Comparison of ENCODE assay signal across 18 cellular contexts in the genomic region with DNA sequence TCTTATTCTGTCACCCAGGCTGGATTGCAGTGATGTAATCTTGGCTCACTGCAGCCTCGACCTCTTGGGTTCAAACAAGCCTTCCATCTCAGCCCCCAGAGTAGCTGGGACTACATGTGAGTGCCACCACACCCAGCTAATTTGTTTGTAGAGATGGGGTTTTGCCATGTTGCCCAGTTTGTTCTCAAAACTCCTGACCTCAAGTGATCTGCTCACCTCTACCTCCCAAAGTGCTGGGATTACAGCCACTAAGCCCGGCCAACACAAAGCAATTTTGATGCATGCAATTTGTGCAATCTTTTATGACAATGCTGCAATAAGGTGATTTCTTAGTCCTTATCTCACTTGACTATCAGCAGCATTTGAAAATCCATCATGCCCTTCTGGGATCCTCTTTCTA.
A peak's percentile ranks its signal among the peaks of the same experiment; 100 is the strongest.
DNase-seq lines count a peak whose midpoint lies in the region; ATAC-seq and TF ChIP-seq lines count a peak whose summit lies in the region.
"Had no signal": no experiment of that assay in that cellular context is flagged by ENCODE, and none has a peak within 500 bp of the region (broad histone marks: within the 10 kb centered on the region; RNA-seq: fewer than 3 reads in every experiment).

No MANE protein-coding gene starts in this region.

- no peak overlapping the region for H3K4me3 ChIP-seq in left ventricle myocardium inferior
- no peak overlapping the region for H3K4me3 ChIP-seq in heart left ventricle
- H3K4me3 ChIP-seq in fibroblast of the aortic adventitia (ENCODE audit: low read depth, low read length): no peak overlapping the region
- H3K4me3 ChIP-seq in hepatocyte: no peak overlapping the region
- H3K4me3 ChIP-seq: GM23338 had no signal

- no peak for TF ChIP-seq POLR2A in heart left ventricle (IDR thresholded peaks at IDR 0.05)

- no peak overlapping the region for H3K4me3 Mint-ChIP-seq in osteocyte (ENCODE audit: unreplicated experiment)
- H3K4me3 Mint-ChIP-seq: CD14-positive monocyte; CD8-positive, alpha-beta T cell; GM23338 had no signal

- 72 to 91% (median 80%) methylated on average over 2 of the region's 2 CpGs for WGBS in heart left ventricle, 4 donors
- WGBS in hepatocyte (ENCODE audit: low lambda C conversion rate, missing lambda C conversion rate): 83% methylated on average over 2 of the region's 2 CpGs

- TF ChIP-seq CTCF in left ventricle myocardium inferior (IDR thresholded peaks at IDR 0.05; ENCODE audit: borderline replicate concordance) (no peak), heart left ventricle (IDR thresholded peaks at IDR 0.05) (no peak), fibroblast of the aortic adventitia (IDR thresholded peaks at IDR 0.05; ENCODE audit: insufficient read depth, low read length) (no peak), osteocyte (IDR thresholded peaks at IDR 0.05) (no peak), hepatocyte (IDR thresholded peaks at IDR 0.05; ENCODE audit: poor library complexity) (no peak)

- H3K4me1 Mint-ChIP-seq in osteocyte (ENCODE audit: unreplicated experiment): peaks cover 68% of the 10 kb centered on the region
- H3K4me1 Mint-ChIP-seq: CD14-positive monocyte had no signal

- H3K4me2 ChIP-seq in hepatocyte: no peak overlapping the region
- H3K4me2 ChIP-seq: GM23338 had no signal

- H3K27ac ChIP-seq in left ventricle myocardium inferior (replicated peaks) (peak overlapping the region; percentile 25), heart left ventricle (no peak overlapping the region), hepatocyte (no peak overlapping the region)
- H3K27ac ChIP-seq: 22Rv1 had no signal

- peaks cover 33% of the 10 kb centered on the region for H3K4me1 ChIP-seq in left ventricle myocardium inferior
- H3K4me1 ChIP-seq in heart left ventricle: peaks cover 0 to 25% (median 8%) of the 10 kb centered on the region in 12 donors
- peaks cover 2% of the 10 kb centered on the region for H3K4me1 ChIP-seq in hepatocyte (ENCODE audit: insufficient read depth)

- H3K27me3 ChIP-seq in left ventricle myocardium inferior (ENCODE audit: low read depth): no peaks in the 10 kb centered on the region
- no peaks in the 10 kb centered on the region for H3K27me3 ChIP-seq in heart left ventricle
- no peaks in the 10 kb centered on the region for H3K27me3 ChIP-seq in hepatocyte

- DNase-seq in left ventricle myocardium inferior (no peak), heart left ventricle (no peak), NCI-H226 (peak; percentile 12), fibroblast of the aortic adventitia (ENCODE audit: low read depth) (peak; percentile 79), osteocyte (ENCODE audit: extremely low spot score, unreplicated experiment) (no peak), hepatocyte (ENCODE audit: low spot score) (no peak)
- no peak for DNase-seq in activated CD4-positive, CD25-positive, alpha-beta regulatory T cell treated with anti-CD3 and anti-CD28 coated beads, Interleukin-2, amount 50 U/mL, for 72 hours
- DNase-seq: CD8-positive, alpha-beta T cell; COR-L47; DMS153; DMS79 treated with DMSO at 0.1 percent for 48 hours; EL; H7 had no signal

- no peaks in the 10 kb centered on the region for H3K27me3 Mint-ChIP-seq in osteocyte (ENCODE audit: unreplicated experiment)

- peak overlapping the region; percentile 45 for H3K27ac Mint-ChIP-seq in osteocyte (ENCODE audit: unreplicated experiment)
- H3K27ac Mint-ChIP-seq: CD14-positive monocyte; CD8-positive, alpha-beta T cell; GM23338; IgD-negative memory B cell had no signal

- H3K9me2 ChIP-seq in hepatocyte (replicated peaks; ENCODE audit: insufficient read depth): no peaks in the 10 kb centered on the region

- H3K36me3 ChIP-seq in left ventricle myocardium inferior: no peaks in the 10 kb centered on the region
- no peaks in the 10 kb centered on the region for H3K36me3 ChIP-seq in heart left ventricle
- H3K36me3 ChIP-seq in hepatocyte (replicated peaks; ENCODE audit: insufficient read depth, low read depth): no peaks in the 10 kb centered on the region

- H3K36me3 Mint-ChIP-seq in osteocyte (ENCODE audit: unreplicated experiment): peaks cover 46% of the 10 kb centered on the region
- H3K36me3 Mint-ChIP-seq: CD14-positive monocyte; CD8-positive, alpha-beta T cell had no signal

- H3K9me3 ChIP-seq in left ventricle myocardium inferior (replicated peaks) (no peaks in the 10 kb centered on the region), heart left ventricle (no peaks in the 10 kb centered on the region), hepatocyte (ENCODE audit: low read depth) (no peaks in the 10 kb centered on the region)

- no peak overlapping the region for H2AFZ ChIP-seq in hepatocyte
- H2AFZ ChIP-seq: GM23338 had no signal

- intact Hi-C loops in left ventricle myocardium inferior (cut with micrococcal nuclease) (no loop called here), heart left ventricle (cut with DNase I) (loop anchor here in 1 of 10 donors (10.0 kb wide), 1 partner anchor 183 kb away; no protein-coding TSS in a partner anchor)

- H3K9me3 Mint-ChIP-seq in osteocyte (ENCODE audit: unreplicated experiment): no peaks in the 10 kb centered on the region
- H3K9me3 Mint-ChIP-seq: GM23338, IgD-negative memory B cell had no signal

- ATAC-seq in heart left ventricle (no peak), GM19324 (IDR thresholded peaks at IDR 0.05; ENCODE audit: low FRiP score, unreplicated experiment) (no peak)
- ATAC-seq: CD8-positive, alpha-beta T cell; GM23338 had no signal

- no peaks in the 10 kb centered on the region for H3K79me2 ChIP-seq in hepatocyte

- no peaks in the 10 kb centered on the region for H4K20me1 ChIP-seq in hepatocyte (ENCODE audit: insufficient read depth, poor library complexity, severe bottlenecking)

Comparison
In these comparisons a context has a peak if more than half of its experiments do, and no peak if none do; other contexts are left out.
1. DNase-seq: peak in NCI-H226 (single experiment) and fibroblast of the aortic adventitia (single experiment); none in left ventricle myocardium inferior (single experiment), heart left ventricle (0 of 5), osteocyte (single experiment), hepatocyte (single experiment) and activated CD4-positive, CD25-positive, alpha-beta regulatory T cell treated with anti-CD3 and anti-CD28 coated beads, Interleukin-2, amount 50 U/mL, for 72 hours (single experiment).